20 cellular contexts compared by ENCODE assay signal in the genomic region with DNA sequence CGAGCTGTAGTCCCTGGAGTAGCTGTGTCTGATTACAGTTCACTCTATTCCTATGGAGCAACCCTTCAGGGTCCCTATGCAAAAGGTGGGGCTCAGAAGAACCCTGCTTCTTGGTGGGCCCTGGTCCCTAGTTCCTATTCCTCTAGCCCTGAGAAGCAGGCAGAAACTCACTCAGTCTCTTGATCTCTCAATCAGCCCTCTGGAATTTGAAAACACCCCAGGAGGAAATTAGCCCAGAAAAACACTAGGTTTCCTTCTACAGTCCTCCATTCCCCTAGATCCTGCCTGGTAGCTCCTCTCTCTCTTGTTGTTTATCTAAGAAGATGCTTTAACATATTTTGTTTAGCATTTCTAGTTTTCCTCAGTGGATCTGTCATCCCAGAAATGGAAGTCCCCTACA.
"Had no signal": no experiment of that assay in that cellular context is flagged by ENCODE, and none has a peak within 500 bp of the region (broad histone marks: within the 10 kb centered on the region; RNA-seq: fewer than 3 reads in every experiment).

No MANE protein-coding gene starts in this region.

- H3K36me3 Mint-ChIP-seq: activated CD4-positive, alpha-beta memory T cell treated with anti-CD3 and anti-CD28 coated beads for 36 hours; immature natural killer cell; naive thymus-derived CD8-positive, alpha-beta T cell had no signal

- H3K4me3 ChIP-seq: lower lobe of right lung, upper lobe of left lung had no signal

- H3K27me3 ChIP-seq: brain microvascular endothelial cell, neutrophil, upper lobe of left lung had no signal

- H3K27ac Mint-ChIP-seq: activated B cell treated with CpG ODN at 0.5 μM for 24 hours; activated CD4-positive, alpha-beta memory T cell treated with anti-CD3 and anti-CD28 coated beads for 36 hours; activated CD8-positive, alpha-beta memory T cell treated with anti-CD3 and anti-CD28 coated beads, Interleukin-2, amount 10 ng/mL, durations not matched to agents 7 days and 5 days; activated naive CD8-positive, alpha-beta T cell treated with anti-CD3 and anti-CD28 coated beads, Interleukin-2, amount 10 ng/mL, durations not matched to agents 7 days and 5 days; activated T-helper 2 cell treated with anti-CD3 and anti-CD28 coated beads, Interferon-gamma antibody, Interleukin-2, Interleukin-4, amounts not matched to agents 10 μg/mL and 5 μg/mL and 100 μg/mL, durations not matched to agents 14 hours and 24 hours and 36 hours; immature natural killer cell; T-cell had no signal

- H3K9me3 Mint-ChIP-seq: central memory CD8-positive, alpha-beta T cell; immature natural killer cell had no signal

- H3K27me3 Mint-ChIP-seq: activated B cell treated with CpG ODN at 0.5 μM for 24 hours; activated CD4-positive, alpha-beta memory T cell treated with anti-CD3 and anti-CD28 coated beads for 36 hours; activated CD8-positive, alpha-beta memory T cell treated with anti-CD3 and anti-CD28 coated beads, Interleukin-2, amount 10 ng/mL, durations not matched to agents 7 days and 5 days; central memory CD8-positive, alpha-beta T cell; naive thymus-derived CD8-positive, alpha-beta T cell; T-cell had no signal

- H3K4me3 Mint-ChIP-seq: activated B cell treated with CpG ODN at 0.5 μM for 24 hours; activated CD4-positive, alpha-beta memory T cell treated with anti-CD3 and anti-CD28 coated beads for 36 hours; activated CD8-positive, alpha-beta memory T cell treated with anti-CD3 and anti-CD28 coated beads, Interleukin-2, amount 10 ng/mL, durations not matched to agents 7 days and 5 days; activated naive CD8-positive, alpha-beta T cell treated with anti-CD3 and anti-CD28 coated beads, Interleukin-2, amount 10 ng/mL, durations not matched to agents 7 days and 5 days; central memory CD8-positive, alpha-beta T cell; immature natural killer cell; naive thymus-derived CD8-positive, alpha-beta T cell; T-cell had no signal

- H3K9me3 ChIP-seq: lower lobe of right lung, neutrophil, upper lobe of left lung had no signal

- H3K4me1 ChIP-seq: lower lobe of right lung, parathyroid adenoma, upper lobe of left lung had no signal

- H3K4me1 Mint-ChIP-seq: activated B cell treated with CpG ODN at 0.5 μM for 24 hours; activated CD8-positive, alpha-beta memory T cell treated with anti-CD3 and anti-CD28 coated beads, Interleukin-2, amount 10 ng/mL, durations not matched to agents 7 days and 5 days; immature natural killer cell; T-cell had no signal

- H3K36me3 ChIP-seq: brain microvascular endothelial cell, lower lobe of right lung, neutrophil, upper lobe of left lung had no signal

- ATAC-seq: activated CD8-positive, alpha-beta memory T cell treated with anti-CD3 and anti-CD28 coated beads, Interleukin-2, amount 10 ng/mL, durations not matched to agents 7 days and 5 days; lower lobe of right lung; naive thymus-derived CD8-positive, alpha-beta T cell; T-cell had no signal

- H3K9ac ChIP-seq: parathyroid adenoma had no signal

- DNase-seq: activated B cell treated with CpG ODN at 0.5 μM for 24 hours; activated CD4-positive, alpha-beta memory T cell treated with anti-CD3 and anti-CD28 coated beads for 36 hours; activated CD4-positive, alpha-beta T cell treated with anti-CD3 and anti-CD28 coated beads for 4 hours; activated CD8-positive, alpha-beta memory T cell treated with anti-CD3 and anti-CD28 coated beads, Interleukin-2, amount 10 ng/mL, durations not matched to agents 7 days and 5 days; activated naive CD4-positive, alpha-beta T cell treated with Interleukin-2 at 50 U/mL for 16 hours; activated naive CD8-positive, alpha-beta T cell treated with anti-CD3 and anti-CD28 coated beads, Interleukin-2, amount 10 ng/mL, durations not matched to agents 7 days and 5 days; activated T-cell treated with anti-CD3 and anti-CD28 coated beads, Interleukin-2, amount 50 U/mL, for 1 hour; brain microvascular endothelial cell; cortex of kidney; immature natural killer cell; lower lobe of right lung; naive thymus-derived CD8-positive, alpha-beta T cell; stimulated activated CD8-positive, alpha-beta memory T cell treated with anti-CD3 and anti-CD28 coated beads, Interleukin-4, amount 100 ng/mL, for 48 hours; stimulated activated naive CD4-positive, alpha-beta T cell treated with Interleukin-2 at 50 U/mL for 16 hours; T-cell; upper lobe of left lung had no signal

- H3K27ac ChIP-seq: brain microvascular endothelial cell, lower lobe of right lung, neutrophil, parathyroid adenoma, upper lobe of left lung had no signal
